Comparison of ENCODE assay signal across 16 cellular contexts in genomic region chr18:74288730-74289129, GRCh38. TPM values are rescaled to one million over a fixed set of nuclear protein-coding genes. Genes with fewer than 3 reads are reported as not detected.
DNase-seq lines count a peak whose midpoint lies in the region; ATAC-seq and TF ChIP-seq lines count a peak whose summit lies in the region.
"Had no signal": no experiment of that assay in that cellular context is flagged by ENCODE, and none has a peak within 500 bp of the region (broad histone marks: within the 10 kb centered on the region; RNA-seq: fewer than 3 reads in every experiment).

No MANE protein-coding gene starts in this region.

- TF ChIP-seq CTCF in breast epithelium (IDR thresholded peaks at IDR 0.05) = no peak
- no peak for TF ChIP-seq CTCF in lung (IDR thresholded peaks at IDR 0.05; ENCODE audit: control extremely low read depth, extremely low read depth)
- no peak for TF ChIP-seq CTCF in tibial nerve (IDR thresholded peaks at IDR 0.05)

- H3K36me3 ChIP-seq in breast epithelium (no peaks in the 10 kb centered on the region), lung (ENCODE audit: control insufficient read depth in 2 of 2, insufficient read depth in 2 of 2, low read length in 2 of 2) (no peaks in the 10 kb centered on the region), tibial nerve (no peaks in the 10 kb centered on the region)

- intact Hi-C loops in breast epithelium (cut with DNase I; ENCODE audit: low total_unique reads) = no loop called here

- H3K4me1 Mint-ChIP-seq in activated naive CD4-positive, alpha-beta T cell treated with anti-CD3 and anti-CD28 coated beads, Interleukin-2, amount 50 U/mL, for 24 hours = peaks cover 23% of the 10 kb centered on the region

- TF ChIP-seq EP300 in tibial nerve (IDR thresholded peaks at IDR 0.05) = peak in 1 of 2 donors; percentile 29

- H3K27me3 ChIP-seq in breast epithelium (no peaks in the 10 kb centered on the region), lung (ENCODE audit: control insufficient read depth, insufficient read depth) (no peaks in the 10 kb centered on the region), tibial nerve (no peaks in the 10 kb centered on the region)

- peak overlapping the region; percentile 8 for H3K4me3 Mint-ChIP-seq in activated naive CD4-positive, alpha-beta T cell treated with anti-CD3 and anti-CD28 coated beads, Interleukin-2, amount 50 U/mL, for 24 hours
- H3K4me3 Mint-ChIP-seq: activated naive CD4-positive, alpha-beta T cell treated with anti-CD3 and anti-CD28 coated beads, Interleukin-2, amount 10 ng/mL, durations not matched to agents 7 days and 5 days had no signal

- H3K27me3 Mint-ChIP-seq in activated naive CD4-positive, alpha-beta T cell treated with anti-CD3 and anti-CD28 coated beads, Interleukin-2, amount 50 U/mL, for 24 hours = no peaks in the 10 kb centered on the region
- H3K27me3 Mint-ChIP-seq: naive B cell had no signal

- no peaks in the 10 kb centered on the region for H3K9me3 Mint-ChIP-seq in activated naive CD4-positive, alpha-beta T cell treated with anti-CD3 and anti-CD28 coated beads, Interleukin-2, amount 50 U/mL, for 24 hours
- H3K9me3 Mint-ChIP-seq in activated naive CD4-positive, alpha-beta T cell treated with anti-CD3 and anti-CD28 coated beads, Interleukin-2, amount 50 U/mL, for 72 hours = no peaks in the 10 kb centered on the region

- no peak for DNase-seq in activated naive CD4-positive, alpha-beta T cell treated with anti-CD3 and anti-CD28 coated beads, Interleukin-2, amount 50 U/mL, for 72 hours (ENCODE audit: low spot score in 2 of 2)
- no peak for DNase-seq in breast epithelium (ENCODE audit: low spot score in 2 of 2)
- DNase-seq in lung (ENCODE audit: low spot score) = no peak
- DNase-seq in tibial nerve (ENCODE audit: low spot score in 2 of 2) = peak in 1 of 2 donors; percentile 40
- DNase-seq: activated naive CD4-positive, alpha-beta T cell treated with anti-CD3 and anti-CD28 coated beads, Interleukin-2, amount 10 ng/mL, durations not matched to agents 7 days and 5 days; DND-41; effector CD4-positive, alpha-beta T cell; naive B cell; NCI-H446; stimulated activated naive CD4-positive, alpha-beta T cell had no signal

- H3K4me3 ChIP-seq in breast epithelium (peak overlapping the region in 2 of 3 donors; percentile 13 to 48), lung (peak overlapping the region; percentile 11), tibial nerve (peak overlapping the region in 3 of 4 donors; percentile 0 to 31 (median 21))
- H3K4me3 ChIP-seq: SK-N-MC had no signal

- H3K4me1 ChIP-seq in breast epithelium = peaks cover 3 to 15% of the 10 kb centered on the region in 2 donors
- peaks cover 2 to 7% of the 10 kb centered on the region in 2 donors for H3K4me1 ChIP-seq in lung (ENCODE audit: control insufficient read depth in 2 of 2, insufficient read depth in 2 of 2, low read length in 2 of 2)
- H3K4me1 ChIP-seq in tibial nerve = peaks cover 0 to 78% (median 36%) of the 10 kb centered on the region in 4 donors

- TF ChIP-seq POLR2A in breast epithelium (IDR thresholded peaks at IDR 0.05) = no peak
- no peak for TF ChIP-seq POLR2A in tibial nerve (IDR thresholded peaks at IDR 0.05)

- no peak overlapping the region for H3K27ac Mint-ChIP-seq in activated naive CD4-positive, alpha-beta T cell treated with anti-CD3 and anti-CD28 coated beads, Interleukin-2, amount 50 U/mL, for 24 hours
- H3K27ac Mint-ChIP-seq in activated naive CD4-positive, alpha-beta T cell treated with anti-CD3 and anti-CD28 coated beads, Interleukin-2, amount 50 U/mL, for 72 hours = no peak overlapping the region
- H3K27ac Mint-ChIP-seq: activated naive CD4-positive, alpha-beta T cell treated with anti-CD3 and anti-CD28 coated beads, Interleukin-2, amount 10 ng/mL, durations not matched to agents 7 days and 5 days had no signal

- H3K27ac ChIP-seq in breast epithelium (peak overlapping the region; percentile 65 to 83), lung (ENCODE audit: low read depth in 1 of 2, low read length in 1 of 2) (peak overlapping the region; percentile 38 to 86), tibial nerve (peak overlapping the region; percentile 8 to 87 (median 55))
- H3K27ac ChIP-seq: SK-N-MC had no signal

- H3K36me3 Mint-ChIP-seq in activated naive CD4-positive, alpha-beta T cell treated with anti-CD3 and anti-CD28 coated beads, Interleukin-2, amount 50 U/mL, for 24 hours = peaks cover 5% of the 10 kb centered on the region
- H3K36me3 Mint-ChIP-seq in activated naive CD4-positive, alpha-beta T cell treated with anti-CD3 and anti-CD28 coated beads, Interleukin-2, amount 50 U/mL, for 72 hours = peaks cover 6 to 8% of the 10 kb centered on the region in 2 donors

- no peak for ATAC-seq in activated naive CD4-positive, alpha-beta T cell treated with anti-CD3 and anti-CD28 coated beads, Interleukin-2, amount 50 U/mL, for 72 hours
- ATAC-seq in lung (ENCODE audit: insufficient read depth, low FRiP score) (no peak), esophagus mucosa (no peak), GM21367 (IDR thresholded peaks at IDR 0.05; ENCODE audit: unreplicated experiment) (no peak), HG03280 (IDR thresholded peaks at IDR 0.05; ENCODE audit: unreplicated experiment) (no peak)

- no peaks in the 10 kb centered on the region for H3K9me3 ChIP-seq in breast epithelium
- H3K9me3 ChIP-seq in lung (ENCODE audit: control insufficient read depth in 2 of 2, insufficient read depth in 1 of 2, low read length in 1 of 2) = no peaks in the 10 kb centered on the region
- H3K9me3 ChIP-seq in tibial nerve = no peaks in the 10 kb centered on the region

- 45 to 69% methylated on average over 9 of the region's 9 CpGs for WGBS in lung, 2 donors
- WGBS in tibial nerve, 2 donors = 54 to 55% methylated on average over 9 of the region's 9 CpGs

RNA-seq across cellular contexts. Expression of gene CYB5A, which starts 3.0 kb away (rescaled TPM):
- 10 to 100 TPM; 44.5 to 57.1 TPM for total RNA-seq in activated naive CD4-positive, alpha-beta T cell treated with anti-CD3 and anti-CD28 coated beads, Interleukin-2, amount 50 U/mL, for 72 hours
- 100 to 1,000 TPM; 185 to 646 (median 300) TPM for total RNA-seq in breast epithelium
- total RNA-seq in lung = 100 to 1,000 TPM; 516 to 527 TPM
- polyA plus RNA-seq in lung = 100 to 1,000 TPM; 408 to 853 TPM
- 100 to 1,000 TPM; 232 to 490 (median 267) TPM for total RNA-seq in tibial nerve
- 74.4 TPM for total RNA-seq in esophagus mucosa

RNA-seq across cellular contexts. Expression of gene C18orf63, which starts 26.9 kb away (rescaled TPM):
- total RNA-seq in activated naive CD4-positive, alpha-beta T cell treated with anti-CD3 and anti-CD28 coated beads, Interleukin-2, amount 50 U/mL, for 72 hours = not detected
- total RNA-seq in breast epithelium (under 1 TPM in 1 of 3 donors, not detected in 2; 0.16 TPM), lung (under 1 TPM; 0.14 to 0.55 TPM), tibial nerve (not detected), esophagus mucosa (not detected)
- polyA plus RNA-seq in lung = under 1 TPM; 0.37 to 0.38 TPM
- total RNA-seq: A673 had no signal
